13 cellular contexts compared by ENCODE assay signal in genomic region chr20:21322921-21323321, GRCh38. TPM values are rescaled to one million over a fixed set of nuclear protein-coding genes. Genes with fewer than 3 reads are reported as not detected.
A peak's percentile ranks its signal among the peaks of the same experiment; 100 is the strongest.
DNase-seq lines count a peak whose midpoint lies in the region; ATAC-seq and TF ChIP-seq lines count a peak whose summit lies in the region.
"Had no signal": no experiment of that assay in that cellular context is flagged by ENCODE, and none has a peak within 500 bp of the region (broad histone marks: within the 10 kb centered on the region; RNA-seq: fewer than 3 reads in every experiment).

No MANE protein-coding gene starts in this region.

- intact Hi-C loops in activated CD4-positive, alpha-beta T cell treated with anti-CD3 and anti-CD28 coated beads for 36 hours (cut with DNase I, micrococcal nuclease), result no loop called here
- intact Hi-C loops in esophagus muscularis mucosa (cut with DNase I), result no loop called here

- H3K27me3 Mint-ChIP-seq in activated CD4-positive, alpha-beta T cell treated with anti-CD3 and anti-CD28 coated beads for 36 hours, result no peaks in the 10 kb centered on the region
- no peaks in the 10 kb centered on the region for H3K27me3 Mint-ChIP-seq in effector memory CD8-positive, alpha-beta T cell
- peaks cover 4% of the 10 kb centered on the region for H3K27me3 Mint-ChIP-seq in glutamatergic neuron (ENCODE audit: unreplicated experiment)

- H3K9me3 Mint-ChIP-seq in activated CD4-positive, alpha-beta T cell treated with anti-CD3 and anti-CD28 coated beads for 36 hours (ENCODE audit: low read depth), result peaks cover 12% of the 10 kb centered on the region
- H3K9me3 Mint-ChIP-seq in effector memory CD8-positive, alpha-beta T cell, result no peaks in the 10 kb centered on the region
- H3K9me3 Mint-ChIP-seq in glutamatergic neuron (ENCODE audit: unreplicated experiment), result peaks cover 3% of the 10 kb centered on the region

- H3K27ac ChIP-seq in SJSA1 (0 out of 2 replicates have a peak overlapping the region, but pooled peaks have one; percentile 24), esophagus muscularis mucosa (replicated peaks in 1 of 4) (no peak overlapping the region)
- H3K27ac ChIP-seq: neural progenitor cell, transverse colon had no signal

- ATAC-seq in activated CD4-positive, alpha-beta T cell treated with anti-CD3 and anti-CD28 coated beads for 36 hours, result peak; percentile 30
- ATAC-seq in effector memory CD8-positive, alpha-beta T cell (replicated peaks), result peak; percentile 62

- H3K4me1 Mint-ChIP-seq in activated CD4-positive, alpha-beta T cell treated with anti-CD3 and anti-CD28 coated beads for 36 hours, result peaks cover 55% of the 10 kb centered on the region
- H3K4me1 Mint-ChIP-seq in effector memory CD8-positive, alpha-beta T cell (ENCODE audit: low read depth in 2 of 2), result peaks cover 49 to 64% of the 10 kb centered on the region in 2 donors
- peaks cover 8% of the 10 kb centered on the region for H3K4me1 Mint-ChIP-seq in glutamatergic neuron (ENCODE audit: low read depth, unreplicated experiment)
- H3K4me1 Mint-ChIP-seq: neural progenitor cell had no signal

- H3K36me3 ChIP-seq in SJSA1 (peaks cover 5% of the 10 kb centered on the region), esophagus muscularis mucosa (no peaks in the 10 kb centered on the region)
- H3K36me3 ChIP-seq: transverse colon had no signal

- H3K4me1 ChIP-seq in SJSA1 (replicated peaks) (peaks cover 31% of the 10 kb centered on the region), esophagus muscularis mucosa (peaks cover 45 to 65% (median 49%) of the 10 kb centered on the region in 4 donors)

- H3K36me3 Mint-ChIP-seq in activated CD4-positive, alpha-beta T cell treated with anti-CD3 and anti-CD28 coated beads for 36 hours (ENCODE audit: low read depth), result peaks cover 34% of the 10 kb centered on the region
- H3K36me3 Mint-ChIP-seq in effector memory CD8-positive, alpha-beta T cell (ENCODE audit: insufficient read depth), result peaks cover 10% of the 10 kb centered on the region
- peaks cover 17% of the 10 kb centered on the region for H3K36me3 Mint-ChIP-seq in glutamatergic neuron (ENCODE audit: unreplicated experiment)

- TF ChIP-seq EP300 in esophagus muscularis mucosa (IDR thresholded peaks at IDR 0.05), result no peak

- no peaks in the 10 kb centered on the region for H3K27me3 ChIP-seq in SJSA1 (replicated peaks)
- H3K27me3 ChIP-seq in esophagus muscularis mucosa, result no peaks in the 10 kb centered on the region
- H3K27me3 ChIP-seq: neural progenitor cell, transverse colon had no signal

- no peak for TF ChIP-seq POLR2A in esophagus muscularis mucosa (IDR thresholded peaks at IDR 0.05; ENCODE audit: low read depth)

- 95% methylated on average over 3 of the region's 3 CpGs for WGBS in esophagus muscularis mucosa

- peak overlapping the region; percentile 39 for H3K27ac Mint-ChIP-seq in activated CD4-positive, alpha-beta T cell treated with anti-CD3 and anti-CD28 coated beads for 36 hours
- peak overlapping the region in 1 of 2 donors; percentile 11 for H3K27ac Mint-ChIP-seq in effector memory CD8-positive, alpha-beta T cell
- H3K27ac Mint-ChIP-seq in glutamatergic neuron (ENCODE audit: unreplicated experiment), result no peak overlapping the region
- H3K27ac Mint-ChIP-seq: neural progenitor cell had no signal

- POLR2A ChIA-PET in activated CD4-positive, alpha-beta T cell treated with anti-CD3 and anti-CD28 coated beads for 36 hours (lab: Charles Lee), result no interaction called here

- DNase-seq in activated CD4-positive, alpha-beta T cell treated with anti-CD3 and anti-CD28 coated beads for 36 hours, result no peak
- no peak for DNase-seq in activated CD4-positive, alpha-beta T cell treated with anti-CD3 and anti-CD28 coated beads, Interleukin-2, amount 50 U/mL, for 1 hour
- DNase-seq in SJSA1 (ENCODE audit: low read depth in 1 of 2, low spot score in 2 of 2) (peak in 1 of 2 experiments; percentile 16), renal cortical epithelial cell (ENCODE audit: low read depth) (peak; percentile 31), dedifferentiated amniotic fluid mesenchymal stem cell (ENCODE audit: extremely low spot score) (no peak), glutamatergic neuron (no peak), esophagus muscularis mucosa (ENCODE audit: extremely low spot score) (no peak)
- no peak for DNase-seq in effector memory CD8-positive, alpha-beta T cell
- DNase-seq: NCI-H345, RPMI8226 had no signal

- no peak for TF ChIP-seq CTCF in glutamatergic neuron (IDR thresholded peaks at IDR 0.05; ENCODE audit: partially characterized antibody, unreplicated experiment)
- no peak for TF ChIP-seq CTCF in esophagus muscularis mucosa (IDR thresholded peaks at IDR 0.05)

- CTCF ChIA-PET in activated CD4-positive, alpha-beta T cell treated with anti-CD3 and anti-CD28 coated beads for 36 hours (lab: Charles Lee), result interaction anchor here (1.0 kb wide), 2 partner anchors 34 to 87 kb away, joined by 3 read pairs; no protein-coding TSS in a partner anchor

- peaks cover 6% of the 10 kb centered on the region; the same call in 1 of the 2 replicates for H3K9me3 ChIP-seq in SJSA1 (replicated peaks)
- H3K9me3 ChIP-seq in esophagus muscularis mucosa, result peaks cover 0 to 12% (median 0%) of the 10 kb centered on the region in 4 donors
- H3K9me3 ChIP-seq: transverse colon had no signal

- H3K4me3 ChIP-seq in SJSA1, result no peak overlapping the region
- no peak overlapping the region for H3K4me3 ChIP-seq in esophagus muscularis mucosa
- H3K4me3 ChIP-seq: neural progenitor cell, skin epidermis, transverse colon had no signal

- no peak overlapping the region for H3K4me3 Mint-ChIP-seq in activated CD4-positive, alpha-beta T cell treated with anti-CD3 and anti-CD28 coated beads for 36 hours
- H3K4me3 Mint-ChIP-seq in effector memory CD8-positive, alpha-beta T cell, result peak overlapping the region; percentile 24 to 59
- no peak overlapping the region for H3K4me3 Mint-ChIP-seq in glutamatergic neuron (ENCODE audit: unreplicated experiment)
- H3K4me3 Mint-ChIP-seq: neural progenitor cell had no signal

RNA-seq across cellular contexts. Expression of gene XRN2, which starts 19.8 kb away (rescaled TPM):
- 10 to 100 TPM; 87.1 to 88.4 TPM for total RNA-seq in activated CD4-positive, alpha-beta T cell treated with anti-CD3 and anti-CD28 coated beads for 36 hours
- total RNA-seq in SJSA1 (2014; rRNA removed; shearing (Covaris generic)), result 103 and 111 TPM in 2 replicates
- total RNA-seq in renal cortical epithelial cell (135 and 156 TPM in 2 replicates), glutamatergic neuron (ENCODE audit: unreplicated experiment) (86.2 TPM), esophagus muscularis mucosa (10 to 100 TPM; 49.0 to 76.9 (median 56.7) TPM)

Comparison
In these comparisons a context has a peak if more than half of its experiments do, and no peak if none do; other contexts are left out.
1. H3K4me3 Mint-ChIP-seq: peak in effector memory CD8-positive, alpha-beta T cell (2 of 2); none in activated CD4-positive, alpha-beta T cell treated with anti-CD3 and anti-CD28 coated beads for 36 hours (single experiment) and glutamatergic neuron (single experiment).